Comparison of ENCODE assay signal across 10 cellular contexts in genomic region chr15:96341465-96342142, GRCh38. TPM values are rescaled to one million over a fixed set of nuclear protein-coding genes. Genes with fewer than 3 reads are reported as not detected.
DNase-seq lines count a peak whose midpoint lies in the region; ATAC-seq, FAIRE-seq and TF ChIP-seq lines count a peak whose summit lies in the region.
"Had no signal": no experiment of that assay in that cellular context is flagged by ENCODE, and none has a peak within 500 bp of the region (broad histone marks: within the 10 kb centered on the region; RNA-seq: fewer than 3 reads in every experiment).

No MANE protein-coding gene starts in this region.

- peaks cover 64% of the 10 kb centered on the region for H3K4me1 Mint-ChIP-seq in endothelial cell (ENCODE audit: unreplicated experiment)

- no peak overlapping the region for H4K8ac ChIP-seq in mesendoderm (ENCODE audit: low read depth, low read length)

- no peak overlapping the region for H4K5ac ChIP-seq in mesendoderm (ENCODE audit: low read length)

- ATAC-seq in Panc1 (no peak), HG03460 (IDR thresholded peaks at IDR 0.05; ENCODE audit: unreplicated experiment) (no peak), GM19328 (IDR thresholded peaks at IDR 0.05; ENCODE audit: unreplicated experiment) (no peak), HG03457 (IDR thresholded peaks at IDR 0.05; ENCODE audit: unreplicated experiment) (no peak)
- ATAC-seq: T-cell had no signal

- H3K4me3 ChIP-seq in Panc1 (ENCODE audit: low read depth in 2 of 2, low read length in 2 of 2) (peak overlapping the region; percentile 57 to 74), mesendoderm (ENCODE audit: low read length) (peak overlapping the region; percentile 44), testis (peak overlapping the region; percentile 82 to 86)

- WGBS in mesendoderm (ENCODE audit: extremely low coverage, insufficient coverage, low lambda C conversion rate): no CpG with 5 or more reads among the region's 37 CpGs
- 3 to 16% methylated on average over 33 to 36 of the region's 37 CpGs for WGBS in testis, 2 donors

- no peaks in the 10 kb centered on the region for H3K79me1 ChIP-seq in mesendoderm (ENCODE audit: low read length)

- no peak overlapping the region for H3K9ac ChIP-seq in mesendoderm (ENCODE audit: low read length)

- no peak overlapping the region for H2AK5ac ChIP-seq in mesendoderm (ENCODE audit: low read length)

- DNase-seq in Panc1 (ENCODE audit: low read depth, low spot score): no peak
- peak; percentile 42 for DNase-seq in endothelial cell (ENCODE audit: low spot score)
- no peak for DNase-seq in mesendoderm
- no peak for DNase-seq in testis
- no peak for DNase-seq in GM19239 (ENCODE audit: insufficient read length, low spot score)
- DNase-seq: T-cell had no signal

- H3K9me3 ChIP-seq in Panc1 (ENCODE audit: control insufficient read depth, insufficient read depth, low read depth, low read length) (no peaks in the 10 kb centered on the region), testis (no peaks in the 10 kb centered on the region)

- H3K23ac ChIP-seq in mesendoderm (ENCODE audit: low read length): no peak overlapping the region

- H3K27ac Mint-ChIP-seq in endothelial cell (ENCODE audit: unreplicated experiment): peak overlapping the region; percentile 79
- H3K27ac Mint-ChIP-seq: T-cell had no signal

- BruUV-seq in Panc1 (replicated peaks; lab: Mats Ljungman, UMichigan): no TSS peak

- H3K18ac ChIP-seq in mesendoderm (ENCODE audit: low read length): peak overlapping the region; percentile 81

- intact Hi-C loops in Panc1 (cut with micrococcal nuclease; ENCODE audit: unreplicated experiment) (no loop called here), testis (cut with DNase I; ENCODE audit: low total_unique reads) (loop anchor here (10.0 kb wide), 1 partner anchor 1077 kb away; no protein-coding TSS in a partner anchor)

- CTCF ChIA-PET in Panc1 (lab: Charles Lee): interaction anchor here (1.5 kb wide), 1 partner anchor 15 kb away, joined by 5 read pairs; no protein-coding TSS in a partner anchor

- no peak overlapping the region for H2BK15ac ChIP-seq in mesendoderm (replicated peaks; ENCODE audit: low read depth)

- H3K36me3 ChIP-seq in Panc1 (ENCODE audit: control insufficient read depth, insufficient read depth, low read length) (peaks cover 10% of the 10 kb centered on the region; the same call in 1 of the 2 replicates), mesendoderm (ENCODE audit: control insufficient read depth, insufficient read depth, low read length) (no peaks in the 10 kb centered on the region), testis (ENCODE audit: low read depth, missing control alignments) (no peaks in the 10 kb centered on the region)

- H3K56ac ChIP-seq in mesendoderm (ENCODE audit: low read length): peak overlapping the region; percentile 65

- POLR2A ChIA-PET in Panc1 (lab: Charles Lee): interaction anchor here (0.6 to 1.3 kb wide), 2 partner anchors 13 to 210 kb away, joined by 3 to 5 read pairs; no protein-coding TSS in a partner anchor

- H3K4me2 ChIP-seq in mesendoderm (ENCODE audit: low read length): peak overlapping the region; percentile 60

- H3K27me3 Mint-ChIP-seq in endothelial cell (ENCODE audit: unreplicated experiment): peaks cover 40% of the 10 kb centered on the region

- TF ChIP-seq POLR2A in testis (IDR thresholded peaks at IDR 0.05): no peak

- FAIRE-seq in GM19239 (lab: Jason Lieb, UNC): no peak
- FAIRE-seq: colon had no signal

- no peaks in the 10 kb centered on the region for H3K9me3 Mint-ChIP-seq in endothelial cell (ENCODE audit: unreplicated experiment)
- H3K9me3 Mint-ChIP-seq: T-cell had no signal

- H3K27me3 ChIP-seq in Panc1 (ENCODE audit: control insufficient read depth, insufficient read depth, low read length) (no peaks in the 10 kb centered on the region), mesendoderm (ENCODE audit: insufficient read depth, low read length, poor library complexity) (peaks cover 51% of the 10 kb centered on the region), testis (no peaks in the 10 kb centered on the region)

- in situ Hi-C loops in Panc1 (cut with HindIII; ENCODE audit: low pct_unique_long_range_greater_than_20kb, low sequenced_read_pairs): no loop called here

- peaks cover 8% of the 10 kb centered on the region for H3K36me3 Mint-ChIP-seq in endothelial cell (ENCODE audit: low read depth, unreplicated experiment)
- H3K36me3 Mint-ChIP-seq: T-cell had no signal

- no peak overlapping the region for H2BK5ac ChIP-seq in mesendoderm (ENCODE audit: low read length)

- no peak overlapping the region for H3K4ac ChIP-seq in mesendoderm (ENCODE audit: low read depth, low read length)

- no peak overlapping the region for H2BK120ac ChIP-seq in mesendoderm (ENCODE audit: low read depth, low read length)

- H3K27ac ChIP-seq in Panc1 (ENCODE audit: low read length) (peak overlapping the region; percentile 93), mesendoderm (ENCODE audit: low read depth, low read length) (no peak overlapping the region), testis (peak overlapping the region; percentile 95 to 97)

- H3K79me2 ChIP-seq in mesendoderm (ENCODE audit: control insufficient read depth, insufficient read depth, low read length): no peaks in the 10 kb centered on the region

- peaks cover 69% of the 10 kb centered on the region for H3K4me1 ChIP-seq in Panc1 (ENCODE audit: control insufficient read depth, insufficient read depth, low read length)
- no peaks in the 10 kb centered on the region for H3K4me1 ChIP-seq in mesendoderm (ENCODE audit: control insufficient read depth, low read depth, low read length)
- peaks cover 11% of the 10 kb centered on the region for H3K4me1 ChIP-seq in testis

- peak overlapping the region; percentile 92 for H3K4me3 Mint-ChIP-seq in endothelial cell (ENCODE audit: unreplicated experiment)

- TF ChIP-seq CTCF in Panc1 (IDR thresholded peaks at IDR 0.05) (no peak), endothelial cell (IDR thresholded peaks at IDR 0.05; ENCODE audit: unreplicated experiment) (no peak), testis (IDR thresholded peaks at IDR 0.05) (no peak)

RNA-seq across cellular contexts. Expression of gene NR2F2, which starts 11.1 kb away (rescaled TPM):
- total RNA-seq in Panc1 (2021; ENCODE audit: unreplicated experiment): 53.7 TPM
- 108 TPM for polyA plus RNA-seq in Panc1 (2012; ENCODE audit: insufficient read length)
- total RNA-seq in endothelial cell (ENCODE audit: unreplicated experiment): 15.9 TPM
- polyA plus RNA-seq in mesendoderm (2013, experiment 1 of 2): 0.03 TPM
- 0.04 TPM for polyA plus RNA-seq in mesendoderm (2013, experiment 2 of 2)
- total RNA-seq in testis: 10 to 100 TPM; 31.2 to 38.2 TPM
- polyA plus RNA-seq in testis (ENCODE audit: insufficient read depth, low read depth, low replicate concordance): 42.9 TPM
